ENCODE assay signal across 19 cellular contexts in genomic region chr19:48784527-48784926, GRCh38. TPM values are rescaled to one million over a fixed set of nuclear protein-coding genes. Genes with fewer than 3 reads are reported as not detected.
DNase-seq lines count a peak whose midpoint lies in the region; ATAC-seq, FAIRE-seq and TF ChIP-seq lines count a peak whose summit lies in the region.
"Had no signal": no experiment of that assay in that cellular context is flagged by ENCODE, and none has a peak within 500 bp of the region (broad histone marks: within the 10 kb centered on the region; RNA-seq: fewer than 3 reads in every experiment).

No MANE protein-coding gene starts in this region.

- no peak overlapping the region for H3K27ac Mint-ChIP-seq in activated CD4-positive, alpha-beta memory T cell treated with anti-CD3 and anti-CD28 coated beads, Interleukin-2, amount 10 ng/mL, durations not matched to agents 7 days and 5 days
- H3K27ac Mint-ChIP-seq: CD8-positive, alpha-beta T cell had no signal

- peak overlapping the region; percentile 79 for H2AFZ ChIP-seq in K562 (ENCODE audit: low read depth, low read length)
- no peak overlapping the region for H2AFZ ChIP-seq in osteoblast (ENCODE audit: low read length)

- H3K9me3 Mint-ChIP-seq in activated CD4-positive, alpha-beta memory T cell treated with anti-CD3 and anti-CD28 coated beads, Interleukin-2, amount 10 ng/mL, durations not matched to agents 7 days and 5 days: no peaks in the 10 kb centered on the region
- no peaks in the 10 kb centered on the region for H3K9me3 Mint-ChIP-seq in activated T-cell treated with anti-CD3 and anti-CD28 coated beads, Interleukin-2, amount 50 U/mL, for 4 hours
- H3K9me3 Mint-ChIP-seq: CD8-positive, alpha-beta T cell; nephron progenitor cell had no signal

- no peaks in the 10 kb centered on the region for H3K36me3 Mint-ChIP-seq in activated CD4-positive, alpha-beta memory T cell treated with anti-CD3 and anti-CD28 coated beads, Interleukin-2, amount 10 ng/mL, durations not matched to agents 7 days and 5 days (ENCODE audit: low read depth)
- no peaks in the 10 kb centered on the region for H3K36me3 Mint-ChIP-seq in activated T-cell treated with anti-CD3 and anti-CD28 coated beads, Interleukin-2, amount 50 U/mL, for 4 hours (ENCODE audit: insufficient read depth)
- H3K36me3 Mint-ChIP-seq: CD8-positive, alpha-beta T cell had no signal

- peaks cover 14% of the 10 kb centered on the region for H3K27me3 Mint-ChIP-seq in activated CD4-positive, alpha-beta memory T cell treated with anti-CD3 and anti-CD28 coated beads, Interleukin-2, amount 10 ng/mL, durations not matched to agents 7 days and 5 days
- H3K27me3 Mint-ChIP-seq in activated T-cell treated with anti-CD3 and anti-CD28 coated beads, Interleukin-2, amount 50 U/mL, for 4 hours (ENCODE audit: low read depth): peaks cover 4% of the 10 kb centered on the region

- no peak for TF ChIP-seq POLR2A in K562 (conservative IDR thresholded peaks at IDR 0.05)

- H3K4me3 Mint-ChIP-seq in activated CD4-positive, alpha-beta memory T cell treated with anti-CD3 and anti-CD28 coated beads, Interleukin-2, amount 10 ng/mL, durations not matched to agents 7 days and 5 days: no peak overlapping the region
- no peak overlapping the region for H3K4me3 Mint-ChIP-seq in activated T-cell treated with anti-CD3 and anti-CD28 coated beads, Interleukin-2, amount 50 U/mL, for 4 hours
- H3K4me3 Mint-ChIP-seq: CD8-positive, alpha-beta T cell; nephron progenitor cell had no signal

- H3K9me1 ChIP-seq in K562 (ENCODE audit: control insufficient read depth, insufficient read depth, low read length): no peaks in the 10 kb centered on the region

- no peaks in the 10 kb centered on the region for H4K20me1 ChIP-seq in K562 (replicated peaks; ENCODE audit: control insufficient read depth, insufficient read depth, low read length)
- no peaks in the 10 kb centered on the region for H4K20me1 ChIP-seq in osteoblast (ENCODE audit: insufficient read depth, low read length)

- peak; percentile 59 for FAIRE-seq in K562 (lab: Jason Lieb, UNC)
- FAIRE-seq: TTC549 had no signal

- CTCF ChIA-PET in K562 (lab: Yijun Ruan, JAX; ENCODE audit: low intra/inter-chr PET ratio): interaction anchor here (0.6 to 2.0 kb wide), 4 partner anchors 109 to 138 kb away, joined by 5 to 16 read pairs (median 6); partner anchors contain the start of gene CA11
- CTCF ChIA-PET in activated CD4-positive, alpha-beta memory T cell treated with anti-CD3 and anti-CD28 coated beads, Interleukin-2, amount 10 ng/mL, durations not matched to agents 7 days and 5 days (lab: Charles Lee): interaction anchor here (0.6 to 2.3 kb wide), 3 partner anchors 11 to 60 kb away, joined by 3 to 13 read pairs (median 6); no protein-coding TSS in a partner anchor

- no peaks in the 10 kb centered on the region for H3K9me3 ChIP-seq in K562 (replicated peaks; ENCODE audit: control insufficient read depth, insufficient read depth, low read depth, low read length)
- H3K9me3 ChIP-seq in osteoblast (ENCODE audit: low read depth, low read length): no peaks in the 10 kb centered on the region
- H3K9me3 ChIP-seq: heart left ventricle had no signal

- in situ Hi-C loops in K562 (cut with MboI): loop anchor here (5.0 kb wide), 1 partner anchor 137 kb away; the partner anchor contains the start of gene CA11

- H3K27ac ChIP-seq in K562 (ENCODE audit: extremely low read depth, low read depth, low read length): no peak overlapping the region; the same call in 2 of the 3 replicates
- H3K27ac ChIP-seq in osteoblast (ENCODE audit: low read depth, low read length): no peak overlapping the region
- H3K27ac ChIP-seq: heart left ventricle, HL-60 had no signal

- POLR2A ChIA-PET in K562 (lab: Yijun Ruan, JAX): interaction anchor here (0.7 to 2.5 kb wide), 11 partner anchors 11 to 182 kb away, joined by 3 to 7 read pairs (median 4); partner anchors contain the start of genes FAM83E, IZUMO1, PPP1R15A and RPL18
- POLR2A ChIA-PET in activated CD4-positive, alpha-beta memory T cell treated with anti-CD3 and anti-CD28 coated beads, Interleukin-2, amount 10 ng/mL, durations not matched to agents 7 days and 5 days (lab: Charles Lee): interaction anchor here (1.5 kb wide), 1 partner anchor 11 kb away, joined by 4 read pairs; no protein-coding TSS in a partner anchor

- H3K4me1 Mint-ChIP-seq in activated CD4-positive, alpha-beta memory T cell treated with anti-CD3 and anti-CD28 coated beads, Interleukin-2, amount 10 ng/mL, durations not matched to agents 7 days and 5 days: peaks cover 3% of the 10 kb centered on the region
- peaks cover 5% of the 10 kb centered on the region for H3K4me1 Mint-ChIP-seq in activated T-cell treated with anti-CD3 and anti-CD28 coated beads, Interleukin-2, amount 50 U/mL, for 4 hours (ENCODE audit: low read depth)

- peak; percentile 36; the same call in 1 of the 2 replicates for TF ChIP-seq EP300 in K562 (IDR thresholded peaks at IDR 0.05; ENCODE audit: low read length)

- no peak overlapping the region for H3K4me3 ChIP-seq in GM12864 (ENCODE audit: low read depth, low read length)
- no peak overlapping the region for H3K4me3 ChIP-seq in K562
- H3K4me3 ChIP-seq in osteoblast (ENCODE audit: insufficient read depth, low read length): no peak overlapping the region
- H3K4me3 ChIP-seq: heart left ventricle had no signal

- TF ChIP-seq CTCF in GM12864 (IDR thresholded peaks at IDR 0.05; ENCODE audit: low read depth, low read length, missing control alignments) (peak; percentile 6), K562 (IDR thresholded peaks at IDR 0.05 in 2 of 3, conservative IDR thresholded peaks at IDR 0.05 in 1 of 3; ENCODE audit: insufficient read depth in 2 of 3, low read depth in 1 of 3, low read length in 3 of 3) (peak; percentile 78 to 98 (median 79)), osteoblast (IDR thresholded peaks at IDR 0.05; ENCODE audit: extremely low read depth, low read depth, low read length) (peak; percentile 31)

- no TSS peak for BruUV-seq in K562 (replicated peaks; lab: Mats Ljungman, UMichigan)

- H3K4me1 ChIP-seq in K562 (replicated peaks in 1 of 2; ENCODE audit: control insufficient read depth in 2 of 2, insufficient read depth in 2 of 2, low read length in 2 of 2) (peaks cover 24 to 34% of the 10 kb centered on the region in 2 experiments), osteoblast (ENCODE audit: insufficient read depth, low read length) (no peaks in the 10 kb centered on the region)

- 20% methylated on average over 5 of the region's 5 CpGs for WGBS in K562 (ENCODE audit: insufficient coverage, low coverage, missing lambda C conversion rate)

- intact Hi-C loops in K562 (cut with micrococcal nuclease): loop anchor here (1.0 to 10.0 kb wide), 4 partner anchors 109 to 440 kb away; partner anchors contain the start of gene CA11

- TF ChIP-seq RAD21 in K562 (CRISPR knock-in tag; conservative IDR thresholded peaks at IDR 0.05 in 1 of 2, IDR thresholded peaks at IDR 0.05 in 1 of 2): peak; percentile 97 to 99

- H3K4me2 ChIP-seq in K562 (ENCODE audit: insufficient read depth, low read length): peak overlapping the region; percentile 27; the same call in 1 of the 2 replicates
- no peak overlapping the region for H3K4me2 ChIP-seq in osteoblast (ENCODE audit: insufficient read depth, low read length)

- no peaks in the 10 kb centered on the region for H3K27me3 ChIP-seq in K562 (ENCODE audit: control insufficient read depth in 2 of 2, insufficient read depth in 2 of 2, low read length in 2 of 2)
- H3K27me3 ChIP-seq in osteoblast (ENCODE audit: insufficient read depth, low read length): no peaks in the 10 kb centered on the region
- H3K27me3 ChIP-seq: heart left ventricle had no signal

- DNase-seq in GM12864 (ENCODE audit: low read depth) (no peak), NCI-H526 treated with DMSO at 0.1 percent for 48 hours (lab: John Stamatoyannopoulos, UW) (peak; percentile 20), K562 (ENCODE audit: extremely low read depth in 1 of 4, low spot score in 3 of 4) (peak; percentile 10 to 78 (median 35)), osteoblast (ENCODE audit: insufficient read length, low spot score, missing footprints) (peak; percentile 80), kidney tubule cell (ENCODE audit: low spot score) (no peak), DMS 273 treated with DMSO at 0.1 percent for 48 hours (lab: John Stamatoyannopoulos, UW) (no peak)
- no peak for DNase-seq in activated CD4-positive, alpha-beta memory T cell treated with anti-CD3 and anti-CD28 coated beads, Interleukin-2, amount 10 ng/mL, durations not matched to agents 7 days and 5 days
- no peak for DNase-seq in activated T-cell treated with anti-CD3 and anti-CD28 coated beads, Interleukin-2, amount 50 U/mL, for 4 hours
- DNase-seq: activated CD8-positive, alpha-beta memory T cell treated with anti-CD3 and anti-CD28 coated beads, Interleukin-2, amount 50 U/mL, for 48 hours; amniotic stem cell; CD8-positive, alpha-beta T cell; effector memory CD4-positive, alpha-beta T cell; heart left ventricle; NCI-H524 treated with DMSO at 0.1 percent for 48 hours; nephron progenitor cell; SIG-M5 had no signal

- ATAC-seq in K562: peak; percentile 82
- ATAC-seq in activated T-cell treated with anti-CD3 and anti-CD28 coated beads, Interleukin-2, amount 50 U/mL, for 4 hours: no peak
- ATAC-seq: CD8-positive, alpha-beta T cell; heart left ventricle had no signal

- peak overlapping the region; percentile 10 to 38; a peak in 2 of 4 replicates for H3K9ac ChIP-seq in K562 (ENCODE audit: insufficient read depth in 1 of 2, low read depth in 2 of 2, low read length in 2 of 2)

- H3K79me2 ChIP-seq in K562 (ENCODE audit: control insufficient read depth, insufficient read depth, low read length): no peaks in the 10 kb centered on the region
- no peaks in the 10 kb centered on the region for H3K79me2 ChIP-seq in osteoblast (ENCODE audit: insufficient read depth, low read length)

- H3K36me3 ChIP-seq in K562 (ENCODE audit: control insufficient read depth, insufficient read depth, low read length): no peaks in the 10 kb centered on the region
- no peaks in the 10 kb centered on the region for H3K36me3 ChIP-seq in osteoblast (ENCODE audit: insufficient read depth, low read length)
- H3K36me3 ChIP-seq: heart left ventricle had no signal

RNA-seq across cellular contexts. Expression of gene BCAT2, which starts 26.3 kb away (rescaled TPM):
- total RNA-seq in K562 (2011; cell fraction: chromatin; rRNA removed; ENCODE audit: low replicate concordance): 51.3 and 119 TPM in 2 replicates
- total RNA-seq in K562 (2011; cell fraction: nucleolus; rRNA removed): 57.0 and 58.4 TPM in 2 replicates
- 47.7 and 57.1 TPM in 2 replicates for total RNA-seq in K562 (2011; cell fraction: nucleoplasm; rRNA removed)
- 57.8 and 69.7 TPM in 2 replicates for total RNA-seq in K562 (2014; rRNA removed)
- total RNA-seq in K562 (2014; rRNA removed; fragmentation: Illumina TruSeq; extraction: Trizol): 12.4 and 18.9 TPM in 2 replicates
- 31.4 and 32.6 TPM in 2 replicates for total RNA-seq in K562 (2015; rRNA removed; fragmentation: Illumina TruSeq; extraction: Trizol)
- 79.6 and 84.8 TPM in 2 replicates for total RNA-seq in K562 (2021)
- polyA plus RNA-seq in K562 (2011; rRNA removed): 29.7 and 54.4 TPM in 2 replicates
- polyA plus RNA-seq in K562 (2011; cell fraction: cytosol; rRNA removed): 62.1 and 122 TPM in 2 replicates
- polyA plus RNA-seq in K562 (2011; cell fraction: nucleus; rRNA removed): 58.1 and 87.7 TPM in 2 replicates
- 50.4 and 57.4 TPM in 2 replicates for polyA plus RNA-seq in K562 (2012)
- polyA plus RNA-seq in K562 (2014; fragmentation: Illumina TruSeq; extraction: Trizol): 53.9 and 68.4 TPM in 2 replicates
- 10 to 100 TPM in 1 of 2 experiments, 1 to 10 TPM in 1; 3.4 to 17.0 TPM for polyA plus RNA-seq in K562 (2014; fragmentation: Nextera tagmentation; extraction: Ambion mirVana)
- polyA plus RNA-seq in K562 (2014; rRNA removed): 61.3 and 70.5 TPM in 2 replicates
- 19.9 and 22.6 TPM in 2 replicates for polyA minus RNA-seq in K562 (2011; rRNA and poly(A)+ RNA removed)
- polyA minus RNA-seq in K562 (2011; cell fraction: cytosol; rRNA and poly(A)+ RNA removed): 31.7 and 42.9 TPM in 2 replicates
- polyA minus RNA-seq in K562 (2011; cell fraction: nucleus; rRNA and poly(A)+ RNA removed): 13.1 and 17.9 TPM in 2 replicates
- total RNA-seq in osteoblast: 29.7 and 30.1 TPM in 2 replicates
- 10 to 100 TPM; 39.8 TPM for total RNA-seq in activated CD4-positive, alpha-beta memory T cell treated with anti-CD3 and anti-CD28 coated beads, Interleukin-2, amount 10 ng/mL, durations not matched to agents 7 days and 5 days
- 10 to 100 TPM; 73.0 to 81.7 (median 78.2) TPM for total RNA-seq in activated T-cell treated with anti-CD3 and anti-CD28 coated beads, Interleukin-2, amount 50 U/mL, for 4 hours

RNA-seq across cellular contexts. Expression of gene FGF21, which starts 29.2 kb away (rescaled TPM):
- not detected in 2 replicates for total RNA-seq in K562 (2011; cell fraction: chromatin; rRNA removed; ENCODE audit: low replicate concordance)
- total RNA-seq in K562 (2011; cell fraction: nucleolus; rRNA removed): not detected in 2 replicates
- not detected in 2 replicates for total RNA-seq in K562 (2011; cell fraction: nucleoplasm; rRNA removed)
- total RNA-seq in K562 (2014; rRNA removed): 0.33 and 0.77 TPM in 2 replicates
- not detected in 2 replicates for total RNA-seq in K562 (2014; rRNA removed; fragmentation: Illumina TruSeq; extraction: Trizol)
- total RNA-seq in K562 (2015; rRNA removed; fragmentation: Illumina TruSeq; extraction: Trizol): not detected in 2 replicates
- not detected in 2 replicates for total RNA-seq in K562 (2021)
- not detected in 2 replicates for polyA plus RNA-seq in K562 (2011; rRNA removed)
- polyA plus RNA-seq in K562 (2011; cell fraction: cytosol; rRNA removed): not detected in 2 replicates
- polyA plus RNA-seq in K562 (2011; cell fraction: nucleus; rRNA removed): not detected in 2 replicates
- polyA plus RNA-seq in K562 (2012): 0.30 TPM in 1 of 2 replicates, not detected in the other
- polyA plus RNA-seq in K562 (2014; fragmentation: Illumina TruSeq; extraction: Trizol): 0.09 TPM in 1 of 2 replicates, not detected in the other
- polyA plus RNA-seq in K562 (2014; fragmentation: Nextera tagmentation; extraction: Ambion mirVana): under 1 TPM in 1 of 2 experiments, not detected in 1; 0.04 TPM
- not detected in 2 replicates for polyA plus RNA-seq in K562 (2014; rRNA removed)
- not detected in 2 replicates for polyA minus RNA-seq in K562 (2011; rRNA and poly(A)+ RNA removed)
- polyA minus RNA-seq in K562 (2011; cell fraction: cytosol; rRNA and poly(A)+ RNA removed): not detected in 2 replicates
- not detected in 2 replicates for polyA minus RNA-seq in K562 (2011; cell fraction: nucleus; rRNA and poly(A)+ RNA removed)
- total RNA-seq in osteoblast: not detected in 2 replicates
- not detected for total RNA-seq in activated CD4-positive, alpha-beta memory T cell treated with anti-CD3 and anti-CD28 coated beads, Interleukin-2, amount 10 ng/mL, durations not matched to agents 7 days and 5 days
- total RNA-seq in activated T-cell treated with anti-CD3 and anti-CD28 coated beads, Interleukin-2, amount 50 U/mL, for 4 hours: not detected
- total RNA-seq: CD8-positive, alpha-beta T cell; heart left ventricle; temporal lobe had no signal
- polyA plus RNA-seq: heart left ventricle had no signal

RNA-seq across cellular contexts. Expression of gene FUT1, which starts 32.1 kb away (rescaled TPM):
- total RNA-seq in K562 (2011; cell fraction: chromatin; rRNA removed; ENCODE audit: low replicate concordance): 53.2 and 80.3 TPM in 2 replicates
- 51.5 and 67.9 TPM in 2 replicates for total RNA-seq in K562 (2011; cell fraction: nucleolus; rRNA removed)
- total RNA-seq in K562 (2011; cell fraction: nucleoplasm; rRNA removed): 56.0 and 63.6 TPM in 2 replicates
- total RNA-seq in K562 (2014; rRNA removed) (15.5 and 17.2 TPM in 2 replicates), K562 (2014; rRNA removed; fragmentation: Illumina TruSeq; extraction: Trizol) (8.9 TPM in 2 replicates), K562 (2015; rRNA removed; fragmentation: Illumina TruSeq; extraction: Trizol) (5.0 TPM in 2 replicates), K562 (2021) (18.5 and 19.6 TPM in 2 replicates), osteoblast (under 0.01 TPM in 1 of 2 replicates, not detected in the other)
- polyA plus RNA-seq in K562 (2011; rRNA removed) (3.2 and 5.0 TPM in 2 replicates), K562 (2014; fragmentation: Illumina TruSeq; extraction: Trizol) (7.9 and 8.8 TPM in 2 replicates), K562 (2014; fragmentation: Nextera tagmentation; extraction: Ambion mirVana) (1 to 10 TPM; 2.3 to 3.1 TPM), K562 (2014; rRNA removed) (16.3 and 18.3 TPM in 2 replicates)
- 2.2 and 4.8 TPM in 2 replicates for polyA plus RNA-seq in K562 (2011; cell fraction: cytosol; rRNA removed)
- 5.3 and 17.6 TPM in 2 replicates for polyA plus RNA-seq in K562 (2011; cell fraction: nucleus; rRNA removed)
- 4.8 and 9.2 TPM in 2 replicates for polyA plus RNA-seq in K562 (2012)
- polyA minus RNA-seq in K562 (2011; rRNA and poly(A)+ RNA removed): 1.1 and 3.1 TPM in 2 replicates
- polyA minus RNA-seq in K562 (2011; cell fraction: cytosol; rRNA and poly(A)+ RNA removed): 1.4 and 4.4 TPM in 2 replicates
- 3.2 and 5.3 TPM in 2 replicates for polyA minus RNA-seq in K562 (2011; cell fraction: nucleus; rRNA and poly(A)+ RNA removed)
- under 1 TPM; 0.28 to 0.45 TPM for total RNA-seq in activated CD4-positive, alpha-beta memory T cell treated with anti-CD3 and anti-CD28 coated beads, Interleukin-2, amount 10 ng/mL, durations not matched to agents 7 days and 5 days
- total RNA-seq in activated T-cell treated with anti-CD3 and anti-CD28 coated beads, Interleukin-2, amount 50 U/mL, for 4 hours: under 1 TPM; 0.13 to 0.22 (median 0.18) TPM
- total RNA-seq: CD8-positive, alpha-beta T cell had no signal

RNA-seq across cellular contexts. Expression of gene IZUMO1, which starts 37.8 kb away (rescaled TPM):
- 23.8 and 28.5 TPM in 2 replicates for total RNA-seq in K562 (2011; cell fraction: chromatin; rRNA removed; ENCODE audit: low replicate concordance)
- total RNA-seq in K562 (2011; cell fraction: nucleolus; rRNA removed): 10.5 and 17.9 TPM in 2 replicates
- total RNA-seq in K562 (2011; cell fraction: nucleoplasm; rRNA removed): 18.7 and 19.0 TPM in 2 replicates
- total RNA-seq in K562 (2014; rRNA removed): 0.14 and 0.78 TPM in 2 replicates
- 0.61 and 1.3 TPM in 2 replicates for total RNA-seq in K562 (2014; rRNA removed; fragmentation: Illumina TruSeq; extraction: Trizol)
- total RNA-seq in K562 (2015; rRNA removed; fragmentation: Illumina TruSeq; extraction: Trizol): 0.40 and 0.49 TPM in 2 replicates
- 2.1 and 2.2 TPM in 2 replicates for total RNA-seq in K562 (2021)
- polyA plus RNA-seq in K562 (2011; rRNA removed): 0.54 and 0.57 TPM in 2 replicates
- polyA plus RNA-seq in K562 (2011; cell fraction: cytosol; rRNA removed): 0.16 and 0.67 TPM in 2 replicates
- 3.1 and 3.5 TPM in 2 replicates for polyA plus RNA-seq in K562 (2011; cell fraction: nucleus; rRNA removed)
- 1.4 and 1.7 TPM in 2 replicates for polyA plus RNA-seq in K562 (2012)
- polyA plus RNA-seq in K562 (2014; fragmentation: Illumina TruSeq; extraction: Trizol): 0.29 and 1.1 TPM in 2 replicates
- under 1 TPM; 0.24 to 0.73 TPM for polyA plus RNA-seq in K562 (2014; fragmentation: Nextera tagmentation; extraction: Ambion mirVana)
- polyA plus RNA-seq in K562 (2014; rRNA removed): 0.39 and 1.2 TPM in 2 replicates
- 0.63 TPM in 1 of 2 replicates, not detected in the other for polyA minus RNA-seq in K562 (2011; rRNA and poly(A)+ RNA removed)
- not detected in 2 replicates for polyA minus RNA-seq in K562 (2011; cell fraction: cytosol; rRNA and poly(A)+ RNA removed)
- polyA minus RNA-seq in K562 (2011; cell fraction: nucleus; rRNA and poly(A)+ RNA removed): 0.67 and 0.89 TPM in 2 replicates
- not detected in 2 replicates for total RNA-seq in osteoblast
- not detected for total RNA-seq in activated CD4-positive, alpha-beta memory T cell treated with anti-CD3 and anti-CD28 coated beads, Interleukin-2, amount 10 ng/mL, durations not matched to agents 7 days and 5 days
- total RNA-seq in activated T-cell treated with anti-CD3 and anti-CD28 coated beads, Interleukin-2, amount 50 U/mL, for 4 hours: not detected
- total RNA-seq: CD8-positive, alpha-beta T cell; temporal lobe had no signal

RNA-seq across cellular contexts. Expression of gene RASIP1, which starts 44.1 kb away (rescaled TPM):
- total RNA-seq in K562 (2011; cell fraction: chromatin; rRNA removed; ENCODE audit: low replicate concordance): 10.4 and 13.7 TPM in 2 replicates
- 7.4 and 8.8 TPM in 2 replicates for total RNA-seq in K562 (2011; cell fraction: nucleolus; rRNA removed)
- 10.0 and 11.1 TPM in 2 replicates for total RNA-seq in K562 (2011; cell fraction: nucleoplasm; rRNA removed)
- total RNA-seq in K562 (2014; rRNA removed) (2.7 and 3.7 TPM in 2 replicates), K562 (2014; rRNA removed; fragmentation: Illumina TruSeq; extraction: Trizol) (0.58 and 0.61 TPM in 2 replicates), K562 (2015; rRNA removed; fragmentation: Illumina TruSeq; extraction: Trizol) (1.4 and 1.7 TPM in 2 replicates), K562 (2021) (3.4 and 4.6 TPM in 2 replicates), osteoblast (2.1 and 3.6 TPM in 2 replicates)
- polyA plus RNA-seq in K562 (2011; rRNA removed) (1.4 and 2.1 TPM in 2 replicates), K562 (2014; fragmentation: Illumina TruSeq; extraction: Trizol) (1.5 and 2.6 TPM in 2 replicates), K562 (2014; fragmentation: Nextera tagmentation; extraction: Ambion mirVana) (under 1 TPM; 0.20 to 0.24 TPM), K562 (2014; rRNA removed) (4.7 and 6.1 TPM in 2 replicates)
- 2.3 and 3.3 TPM in 2 replicates for polyA plus RNA-seq in K562 (2011; cell fraction: cytosol; rRNA removed)
- 5.2 and 8.5 TPM in 2 replicates for polyA plus RNA-seq in K562 (2011; cell fraction: nucleus; rRNA removed)
- polyA plus RNA-seq in K562 (2012): 3.2 and 5.2 TPM in 2 replicates
- polyA minus RNA-seq in K562 (2011; rRNA and poly(A)+ RNA removed): 1.1 and 1.6 TPM in 2 replicates
- polyA minus RNA-seq in K562 (2011; cell fraction: cytosol; rRNA and poly(A)+ RNA removed): 1.0 and 4.6 TPM in 2 replicates
- polyA minus RNA-seq in K562 (2011; cell fraction: nucleus; rRNA and poly(A)+ RNA removed): 1.3 and 2.0 TPM in 2 replicates
- total RNA-seq in activated CD4-positive, alpha-beta memory T cell treated with anti-CD3 and anti-CD28 coated beads, Interleukin-2, amount 10 ng/mL, durations not matched to agents 7 days and 5 days: under 1 TPM; 0.05 to 0.15 TPM
- under 1 TPM; 0.16 to 0.65 (median 0.18) TPM for total RNA-seq in activated T-cell treated with anti-CD3 and anti-CD28 coated beads, Interleukin-2, amount 50 U/mL, for 4 hours

Comparison
In these comparisons a context has a peak if more than half of its experiments do, and no peak if none do; other contexts are left out.
1. DNase-seq: peak in NCI-H526 treated with DMSO at 0.1 percent for 48 hours (single experiment), K562 (4 of 4) and osteoblast (single experiment); none in GM12864 (single experiment), activated CD4-positive, alpha-beta memory T cell treated with anti-CD3 and anti-CD28 coated beads, Interleukin-2, amount 10 ng/mL, durations not matched to agents 7 days and 5 days (single experiment), kidney tubule cell (single experiment), activated T-cell treated with anti-CD3 and anti-CD28 coated beads, Interleukin-2, amount 50 U/mL, for 4 hours (single experiment) and DMS 273 treated with DMSO at 0.1 percent for 48 hours (single experiment).
2. CTCF ChIP-seq: peak in every context shown above with its lines; median percentile 79 in K562; 31 in osteoblast; 6 in GM12864.